In the genomic region with DNA sequence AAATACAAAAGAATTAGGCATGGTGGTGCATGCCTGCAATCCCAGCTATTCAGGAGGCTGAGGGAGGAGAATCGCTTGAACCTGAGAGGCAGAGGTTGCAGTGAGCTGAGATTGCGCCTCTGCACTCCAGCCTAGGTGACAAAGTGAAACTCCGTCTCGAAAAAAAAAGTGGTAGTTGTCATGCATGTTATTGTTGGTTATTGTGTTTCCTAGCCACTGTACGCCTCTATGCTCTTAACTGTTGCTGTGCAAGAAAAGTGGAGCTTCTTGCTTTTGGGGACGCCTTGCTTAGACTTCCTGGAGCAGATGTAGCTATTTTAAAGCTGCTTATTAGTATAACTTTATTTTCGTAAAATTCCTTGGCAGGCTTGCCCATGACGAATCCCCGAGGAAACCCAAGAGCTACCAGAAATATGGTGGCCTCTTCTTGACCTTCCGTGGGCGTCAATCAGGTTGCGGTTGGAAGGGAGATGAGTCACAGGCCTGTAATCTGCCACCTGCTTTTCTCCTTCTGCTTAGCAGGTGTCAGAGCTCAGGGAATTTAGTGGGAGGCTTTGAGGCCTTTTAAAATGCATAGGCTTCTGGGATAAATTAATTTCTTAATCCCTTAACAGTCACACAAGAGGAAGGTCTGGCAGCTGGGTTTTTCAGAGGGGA, we compare ENCODE assay signal across 9 cellular contexts. TPM values are rescaled to one million over a fixed set of nuclear protein-coding genes. Genes with fewer than 3 reads are reported as not detected.
DNase-seq lines count a peak whose midpoint lies in the region; ATAC-seq and TF ChIP-seq lines count a peak whose summit lies in the region.
"Had no signal": no experiment of that assay in that cellular context is flagged by ENCODE, and none has a peak within 500 bp of the region (broad histone marks: within the 10 kb centered on the region; RNA-seq: fewer than 3 reads in every experiment).

No MANE protein-coding gene starts in this region.

- ATAC-seq in Right ventricle myocardium superior (ENCODE audit: poor library complexity): peak; percentile 72
- ATAC-seq in HG03045 (IDR thresholded peaks at IDR 0.05; ENCODE audit: unreplicated experiment): peak; percentile 92
- ATAC-seq in activated T-cell treated with anti-CD3 and anti-CD28 coated beads, Interleukin-2, amount 50 U/mL, for 4 hours: peak; percentile 63 to 89

- H3K9me3 Mint-ChIP-seq in activated T-cell treated with anti-CD3 and anti-CD28 coated beads, Interleukin-2, amount 50 U/mL, for 4 hours: no peaks in the 10 kb centered on the region

- H3K4me3 ChIP-seq in right atrium auricular region: no peak overlapping the region

- H3K4me3 Mint-ChIP-seq in activated T-cell treated with anti-CD3 and anti-CD28 coated beads, Interleukin-2, amount 50 U/mL, for 4 hours: peak overlapping the region; percentile 9

- no peaks in the 10 kb centered on the region for H3K36me3 ChIP-seq in right atrium auricular region

- H3K27me3 Mint-ChIP-seq in activated T-cell treated with anti-CD3 and anti-CD28 coated beads, Interleukin-2, amount 50 U/mL, for 4 hours (ENCODE audit: low read depth): no peaks in the 10 kb centered on the region

- no peaks in the 10 kb centered on the region for H3K36me3 Mint-ChIP-seq in activated T-cell treated with anti-CD3 and anti-CD28 coated beads, Interleukin-2, amount 50 U/mL, for 4 hours (ENCODE audit: insufficient read depth)

- peaks cover 23% of the 10 kb centered on the region for H3K4me1 Mint-ChIP-seq in activated T-cell treated with anti-CD3 and anti-CD28 coated beads, Interleukin-2, amount 50 U/mL, for 4 hours (ENCODE audit: low read depth)

- H3K9me3 ChIP-seq in right atrium auricular region: no peaks in the 10 kb centered on the region

- peak overlapping the region in 1 of 2 donors; percentile 24 for H3K27ac ChIP-seq in right atrium auricular region

- H3K27me3 ChIP-seq in right atrium auricular region: no peaks in the 10 kb centered on the region

- intact Hi-C loops in Right ventricle myocardium superior (cut with DNase I): no loop called here

- TF ChIP-seq CTCF in right atrium auricular region (IDR thresholded peaks at IDR 0.05): no peak

- peaks cover 0 to 20% of the 10 kb centered on the region in 2 donors for H3K4me1 ChIP-seq in right atrium auricular region

- DNase-seq in Right ventricle myocardium superior: no peak
- DNase-seq in right atrium auricular region (ENCODE audit: low spot score): no peak
- DNase-seq in NOMO-1 treated with dmso at 0.1 percent for 144 hours (lab: John Stamatoyannopoulos, UW; ENCODE audit: unreplicated experiment): peak; percentile 58
- peak; percentile 51 for DNase-seq in activated T-cell treated with anti-CD3 and anti-CD28 coated beads, Interleukin-2, amount 50 U/mL, for 4 hours
- DNase-seq in glomerular endothelial cell (ENCODE audit: extremely low read depth, low read depth, low spot score): peak; percentile 95
- peak; percentile 31 for DNase-seq in smooth muscle cell of the brain vasculature (ENCODE audit: low read depth, low spot score)
- DNase-seq in NCI-H526 treated with DMSO at 0.1 percent for 48 hours (lab: John Stamatoyannopoulos, UW): no peak
- DNase-seq: DND-41 had no signal

RNA-seq across cellular contexts. Expression of gene GABRR2, which starts 17.3 kb away (rescaled TPM):
- 0.54 TPM for total RNA-seq in Right ventricle myocardium superior
- total RNA-seq in right atrium auricular region: under 1 TPM; 0.33 to 0.35 TPM
- under 1 TPM in 1 of 3 donors, not detected in 2; 0.19 TPM for total RNA-seq in activated T-cell treated with anti-CD3 and anti-CD28 coated beads, Interleukin-2, amount 50 U/mL, for 4 hours
- total RNA-seq in glomerular endothelial cell: 0.18 TPM in 1 of 2 replicates, not detected in the other

RNA-seq across cellular contexts. Expression of gene UBE2J1, which starts 54.7 kb away (rescaled TPM):
- 11.9 TPM for total RNA-seq in Right ventricle myocardium superior
- 10 to 100 TPM; 13.8 to 15.6 TPM for total RNA-seq in right atrium auricular region
- total RNA-seq in activated T-cell treated with anti-CD3 and anti-CD28 coated beads, Interleukin-2, amount 50 U/mL, for 4 hours: 10 to 100 TPM; 15.0 to 19.4 (median 16.1) TPM
- 68.4 and 68.7 TPM in 2 replicates for total RNA-seq in glomerular endothelial cell

Comparison
In these comparisons a context has a peak if more than half of its experiments do, and no peak if none do; other contexts are left out.
1. DNase-seq: peak in NOMO-1 treated with dmso at 0.1 percent for 144 hours (single experiment), activated T-cell treated with anti-CD3 and anti-CD28 coated beads, Interleukin-2, amount 50 U/mL, for 4 hours (single experiment), glomerular endothelial cell (single experiment) and smooth muscle cell of the brain vasculature (single experiment); none in Right ventricle myocardium superior (single experiment), right atrium auricular region (single experiment) and NCI-H526 treated with DMSO at 0.1 percent for 48 hours (single experiment).
2. Peak in every context shown above with its lines, with median percentiles within 50 percentile points of each other: ATAC-seq.